8 cellular contexts compared by ENCODE assay signal in the genomic region with DNA sequence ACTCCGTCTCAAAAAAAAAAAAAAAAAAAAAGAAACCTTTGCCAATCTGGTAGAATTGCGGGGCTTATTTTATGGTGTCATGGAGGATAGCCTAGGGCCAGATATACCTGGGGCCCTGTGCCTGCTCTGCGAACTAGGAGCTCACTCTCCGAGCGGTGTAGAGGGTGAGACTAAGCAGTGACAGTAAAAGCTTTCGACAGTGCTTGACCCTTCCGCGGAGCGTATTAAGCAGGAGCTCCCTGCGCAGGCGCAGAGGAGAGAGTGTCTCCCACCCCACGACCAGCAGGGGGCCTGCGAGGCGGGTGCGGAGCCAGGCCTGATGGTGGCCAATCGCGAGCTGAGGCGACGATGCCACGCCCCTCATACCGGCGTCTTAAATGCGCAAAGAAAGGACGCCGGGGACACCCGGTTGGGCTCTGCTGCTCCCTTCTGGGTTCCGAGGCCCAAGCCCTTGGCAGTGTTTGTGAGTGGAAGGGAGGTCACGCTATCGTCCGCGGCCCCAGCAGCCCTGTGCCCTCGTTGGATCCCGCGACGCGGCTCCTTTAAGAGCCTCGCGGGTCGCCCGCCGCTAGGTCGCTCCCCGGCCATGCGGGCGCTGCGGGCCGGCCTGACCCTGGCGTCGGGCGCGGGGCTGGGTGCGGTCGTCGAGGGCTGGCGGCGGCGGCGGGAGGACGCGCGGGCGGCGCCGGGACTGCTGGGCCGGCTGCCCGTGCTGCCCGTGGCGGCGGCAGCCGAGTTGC. TPM values are rescaled to one million over a fixed set of nuclear protein-coding genes. Genes with fewer than 3 reads are reported as not detected.
DNase-seq lines count a peak whose midpoint lies in the region; ATAC-seq and TF ChIP-seq lines count a peak whose summit lies in the region.

A gene (plus strand): TSS at position 402 of the 740 bp plus-strand sequence. CDS start 185 bp downstream, at position 587.

- peak; percentile 87 for TF ChIP-seq POLR2A in testis (IDR thresholded peaks at IDR 0.05)

- TF ChIP-seq CTCF in GM12801 (IDR thresholded peaks at IDR 0.05; ENCODE audit: extremely low read depth, insufficient read length): peak; percentile 93
- peak in 2 of 3 donors; percentile 81 to 99 for TF ChIP-seq CTCF in omental fat pad (IDR thresholded peaks at IDR 0.05)
- TF ChIP-seq CTCF in testis (IDR thresholded peaks at IDR 0.05): peak; percentile 90 to 99 (median 98)

- H3K9me3 Mint-ChIP-seq in activated naive CD8-positive, alpha-beta T cell (ENCODE audit: low read depth): no peaks in the 10 kb centered on the region

- no peaks in the 10 kb centered on the region for H3K4me1 ChIP-seq in testis

- peak within 1 kb of the TSS; percentile 81 for H3K27ac Mint-ChIP-seq in activated naive CD8-positive, alpha-beta T cell

- intact Hi-C loops in testis (cut with DNase I; ENCODE audit: low total_unique reads): no loop called here

- WGBS in testis, 2 donors: 0 to 1% methylated on average over 28 to 32 of the region's 70 CpGs

- ATAC-seq in HG02610 (IDR thresholded peaks at IDR 0.05; ENCODE audit: unreplicated experiment) (peak; percentile 82), omental fat pad (ENCODE audit: low FRiP score) (peak; percentile 97)

- H3K4me3 ChIP-seq in testis: peak within 1 kb of the TSS; percentile 66

- no peaks in the 10 kb centered on the region for H3K27me3 ChIP-seq in testis

- H3K4me3 Mint-ChIP-seq in activated naive CD8-positive, alpha-beta T cell: peak within 1 kb of the TSS; percentile 89

- H3K27me3 Mint-ChIP-seq in activated naive CD8-positive, alpha-beta T cell: no peaks in the 10 kb centered on the region

- H3K27ac ChIP-seq in testis: peak within 1 kb of the TSS; percentile 21 to 86

- DNase-seq in NCI-H1105 (lab: John Stamatoyannopoulos, UW) (peak; percentile 94), SKM-1 treated with dmso at 0.1 percent for 144 hours (lab: John Stamatoyannopoulos, UW; ENCODE audit: unreplicated experiment) (peak; percentile 96), glomerular visceral epithelial cell (ENCODE audit: extremely low spot score) (peak; percentile 97), omental fat pad (ENCODE audit: low spot score) (peak; percentile 89), testis (peak; percentile 97)

- H3K36me3 Mint-ChIP-seq in activated naive CD8-positive, alpha-beta T cell: no peaks in the 10 kb centered on the region

- H3K36me3 ChIP-seq in testis (ENCODE audit: low read depth, missing control alignments): no peaks in the 10 kb centered on the region

- H3K9me3 ChIP-seq in testis: no peaks in the 10 kb centered on the region

- H3K4me1 Mint-ChIP-seq in activated naive CD8-positive, alpha-beta T cell (ENCODE audit: low read depth): peaks cover 17% of the 10 kb centered on the region

RNA-seq across cellular contexts. Expression of the gene that starts here (rescaled TPM):
- total RNA-seq in omental fat pad (10 to 100 TPM; 14.1 to 29.9 (median 20.3) TPM), testis (10 to 100 TPM; 28.9 to 30.4 TPM)
- polyA plus RNA-seq in testis (ENCODE audit: insufficient read depth, low read depth, low replicate concordance): 33.9 TPM

Comparison
In these comparisons a context has a peak if more than half of its experiments do, and no peak if none do; other contexts are left out.
1. Peak in every context shown above with its lines: DNase-seq, ATAC-seq, H3K4me3 ChIP-seq and H3K27ac ChIP-seq.